ENCODE assay signal across 16 cellular contexts in genomic region chr12:113852695-113853490, GRCh38.
DNase-seq lines count a peak whose midpoint lies in the region; ATAC-seq and TF ChIP-seq lines count a peak whose summit lies in the region.
"Had no signal": no experiment of that assay in that cellular context is flagged by ENCODE, and none has a peak within 500 bp of the region (broad histone marks: within the 10 kb centered on the region; RNA-seq: fewer than 3 reads in every experiment).

No MANE protein-coding gene starts in this region.

- no peak overlapping the region for H3K27ac ChIP-seq in osteoblast (ENCODE audit: low read depth, low read length)
- H3K27ac ChIP-seq: 22Rv1, coronary artery, suprapubic skin had no signal

- CTCF ChIA-PET in MCF 10A (lab: Yijun Ruan, JAX): interaction anchor here (0.7 kb wide), 2 partner anchors 7 to 59 kb away, joined by 3 read pairs; no protein-coding TSS in a partner anchor

- ATAC-seq in GM19467 (IDR thresholded peaks at IDR 0.05; ENCODE audit: unreplicated experiment): no peak
- ATAC-seq: CD8-positive, alpha-beta T cell; esophagus mucosa had no signal

- no peaks in the 10 kb centered on the region for H3K9me3 ChIP-seq in osteoblast (ENCODE audit: low read depth, low read length)
- H3K9me3 ChIP-seq: suprapubic skin had no signal

- no TSS peak for BruUV-seq in MCF 10A (replicated peaks; lab: Mats Ljungman, UMichigan)

- H4K20me1 ChIP-seq in osteoblast (ENCODE audit: insufficient read depth, low read length): no peaks in the 10 kb centered on the region

- TF ChIP-seq CTCF in brain (conservative IDR thresholded peaks at IDR 0.05): no peak
- no peak for TF ChIP-seq CTCF in osteoblast (IDR thresholded peaks at IDR 0.05; ENCODE audit: extremely low read depth, low read depth, low read length)
- no peak for TF ChIP-seq CTCF in MCF 10A (IDR thresholded peaks at IDR 0.05; ENCODE audit: unreplicated experiment)

- peaks cover 3% of the 10 kb centered on the region for H3K36me3 ChIP-seq in osteoblast (ENCODE audit: insufficient read depth, low read length)

- H3K36me3 Mint-ChIP-seq in brain: peaks cover 6% of the 10 kb centered on the region
- H3K36me3 Mint-ChIP-seq in MCF 10A (ENCODE audit: insufficient read depth, unreplicated experiment): peaks cover 16% of the 10 kb centered on the region

- no peaks in the 10 kb centered on the region for H3K79me2 ChIP-seq in osteoblast (ENCODE audit: insufficient read depth, low read length)

- POLR2A ChIA-PET in MCF 10A (lab: Yijun Ruan, JAX): no interaction called here

- intact Hi-C loops in MCF 10A (cut with micrococcal nuclease): no loop called here

- H3K4me1 ChIP-seq in osteoblast (ENCODE audit: insufficient read depth, low read length): peaks cover 4% of the 10 kb centered on the region

- H3K27me3 ChIP-seq in osteoblast (ENCODE audit: insufficient read depth, low read length): no peaks in the 10 kb centered on the region
- H3K27me3 ChIP-seq: suprapubic skin had no signal

- H3K4me2 ChIP-seq in osteoblast (ENCODE audit: insufficient read depth, low read length): no peak overlapping the region

- no peaks in the 10 kb centered on the region for H3K9me3 Mint-ChIP-seq in brain
- no peaks in the 10 kb centered on the region for H3K9me3 Mint-ChIP-seq in MCF 10A (ENCODE audit: unreplicated experiment)
- H3K9me3 Mint-ChIP-seq: CD8-positive, alpha-beta T cell had no signal

- no peak overlapping the region for H2AFZ ChIP-seq in osteoblast (ENCODE audit: low read length)

- DNase-seq in DMS153 (lab: John Stamatoyannopoulos, UW) (peak; percentile 44), DMS153 treated with DMSO at 0.1 percent for 48 hours (lab: John Stamatoyannopoulos, UW; ENCODE audit: unreplicated experiment) (no peak), NCI-H510A (lab: John Stamatoyannopoulos, UW) (peak; percentile 52), osteoblast (ENCODE audit: insufficient read length, low spot score, missing footprints) (peak; percentile 72), NCI-H187 (lab: John Stamatoyannopoulos, UW) (no peak), MCF 10A (ENCODE audit: unreplicated experiment) (no peak)
- DNase-seq: activated naive CD4-positive, alpha-beta T cell treated with anti-CD3 and anti-CD28 coated beads, Interleukin-2, amount 50 U/mL, for 16 hours; CD8-positive, alpha-beta T cell; NCI-H526 treated with DMSO at 0.1 percent for 48 hours had no signal

- H3K4me3 ChIP-seq in osteoblast (ENCODE audit: insufficient read depth, low read length): no peak overlapping the region
- H3K4me3 ChIP-seq: coronary artery, lung, suprapubic skin had no signal

- H3K27me3 Mint-ChIP-seq in brain (peaks cover 6% of the 10 kb centered on the region), MCF 10A (ENCODE audit: insufficient read depth, unreplicated experiment) (no peaks in the 10 kb centered on the region)

- H3K4me1 Mint-ChIP-seq in brain: peaks cover 96% of the 10 kb centered on the region
- H3K4me1 Mint-ChIP-seq in MCF 10A (ENCODE audit: insufficient read depth, unreplicated experiment): no peaks in the 10 kb centered on the region

- H3K27ac Mint-ChIP-seq in brain: peak overlapping the region; percentile 64 to 93 (median 88)
- no peak overlapping the region for H3K27ac Mint-ChIP-seq in MCF 10A (ENCODE audit: low read depth, unreplicated experiment)
- H3K27ac Mint-ChIP-seq: CD8-positive, alpha-beta T cell had no signal

- peak overlapping the region in 2 of 5 experiments; percentile 24 to 54 for H3K4me3 Mint-ChIP-seq in brain
- no peak overlapping the region for H3K4me3 Mint-ChIP-seq in MCF 10A (ENCODE audit: unreplicated experiment)
- H3K4me3 Mint-ChIP-seq: CD8-positive, alpha-beta T cell had no signal

Comparison
In these comparisons a context has a peak if more than half of its experiments do, and no peak if none do; other contexts are left out.
1. DNase-seq: peak in DMS153 (single experiment), NCI-H510A (single experiment) and osteoblast (single experiment); none in DMS153 treated with DMSO at 0.1 percent for 48 hours (single experiment), NCI-H187 (0 of 2) and MCF 10A (single experiment).